In genomic region chr1:52045236-52045635, GRCh38 we compare ENCODE assay signal across 17 cellular contexts. TPM values are rescaled to one million over a fixed set of nuclear protein-coding genes. Genes with fewer than 3 reads are reported as not detected.
DNase-seq lines count a peak whose midpoint lies in the region; ATAC-seq and TF ChIP-seq lines count a peak whose summit lies in the region.
"Had no signal": no experiment of that assay in that cellular context is flagged by ENCODE, and none has a peak within 500 bp of the region (broad histone marks: within the 10 kb centered on the region; RNA-seq: fewer than 3 reads in every experiment).

No MANE protein-coding gene starts in this region.

- peaks cover 44% of the 10 kb centered on the region for H4K20me1 ChIP-seq in DND-41 (ENCODE audit: insufficient read depth, low read length)

- H3K4me3 ChIP-seq in DND-41 (ENCODE audit: low read depth in 1 of 2, low read length in 2 of 2) (no peak overlapping the region), HEK293 (ENCODE audit: low read depth, low read length) (no peak overlapping the region)
- H3K4me3 ChIP-seq: A549, GM12878 had no signal

- H3K27ac Mint-ChIP-seq in WTC11: 0 out of 2 replicates have a peak overlapping the region, but pooled peaks have one; percentile 80
- H3K27ac Mint-ChIP-seq: CD4-positive, alpha-beta memory T cell had no signal

- H3K79me2 ChIP-seq in DND-41 (ENCODE audit: insufficient read depth, low read length): peaks cover 95% of the 10 kb centered on the region

- no peak for ATAC-seq in DND-41 (ENCODE audit: insufficient read depth, low read depth)
- no peak for ATAC-seq in WTC11
- no peak for ATAC-seq in HG02981 (IDR thresholded peaks at IDR 0.05; ENCODE audit: unreplicated experiment)
- no peak for ATAC-seq in GM21786 (IDR thresholded peaks at IDR 0.05; ENCODE audit: unreplicated experiment)
- ATAC-seq: A549, GM12878 had no signal

- H3K9me3 Mint-ChIP-seq in WTC11: no peaks in the 10 kb centered on the region
- H3K9me3 Mint-ChIP-seq: CD4-positive, alpha-beta memory T cell had no signal

- no peak overlapping the region for H3K9ac ChIP-seq in DND-41 (ENCODE audit: low read depth, low read length)

- H3K4me2 ChIP-seq in DND-41 (ENCODE audit: insufficient read depth, low read length): 0 out of 2 replicates have a peak overlapping the region, but pooled peaks have one; percentile 13
- H3K4me2 ChIP-seq: A549 had no signal

- POLR2A ChIA-PET in HEK293 (lab: Yijun Ruan, JAX): no interaction called here
- POLR2A ChIA-PET in WTC11 (lab: Charles Lee): no interaction called here

- DNase-seq in DND-41 (no peak), WTC11 (ENCODE audit: low spot score) (no peak), NCI-H226 (no peak)
- DNase-seq: 8988T; C1 segment of cervical spinal cord; Caco-2; CD4-positive, alpha-beta memory T cell; DMS153; EL; GDM1; H7; HCEC 1CT had no signal

- H3K27ac ChIP-seq in DND-41 (ENCODE audit: low read length) (no peak overlapping the region), HEK293 (ENCODE audit: extremely low read depth, low read depth, low read length) (no peak overlapping the region)
- H3K27ac ChIP-seq: A549 had no signal

- no peak overlapping the region for H2AFZ ChIP-seq in DND-41 (ENCODE audit: low read depth, low read length)

- no peaks in the 10 kb centered on the region for H3K27me3 Mint-ChIP-seq in WTC11 (ENCODE audit: low read depth)
- H3K27me3 Mint-ChIP-seq: CD4-positive, alpha-beta memory T cell had no signal

- no peak overlapping the region for H3K4me3 Mint-ChIP-seq in WTC11
- H3K4me3 Mint-ChIP-seq: CD4-positive, alpha-beta memory T cell had no signal

- H3K4me1 ChIP-seq in DND-41 (ENCODE audit: insufficient read depth, low read length) (peaks cover 29% of the 10 kb centered on the region), HEK293 (ENCODE audit: control insufficient read depth, insufficient read depth, low read length) (no peaks in the 10 kb centered on the region)
- H3K4me1 ChIP-seq: A549, Caco-2 had no signal

- no peaks in the 10 kb centered on the region for H3K9me3 ChIP-seq in DND-41 (ENCODE audit: insufficient read depth, low read length, severe bottlenecking)
- H3K9me3 ChIP-seq in HEK293 (ENCODE audit: control insufficient read depth, insufficient read depth, low read depth, low read length): no peaks in the 10 kb centered on the region
- H3K9me3 ChIP-seq: A549, Caco-2 had no signal

- H3K27me3 ChIP-seq in DND-41 (ENCODE audit: insufficient read depth, low read length, poor library complexity): no peaks in the 10 kb centered on the region

- TF ChIP-seq CTCF in DND-41 (IDR thresholded peaks at IDR 0.05; ENCODE audit: borderline replicate concordance, extremely low read depth, low read length, poor library complexity, severe bottlenecking): no peak
- no peak for TF ChIP-seq CTCF in HEK293 (tag by site-specific recombination; IDR thresholded peaks at IDR 0.05)
- no peak for TF ChIP-seq CTCF in WTC11 (IDR thresholded peaks at IDR 0.05)

- H3K4me1 Mint-ChIP-seq in WTC11: no peaks in the 10 kb centered on the region

- H3K36me3 ChIP-seq in DND-41 (ENCODE audit: insufficient read depth, low read length) (peaks cover 71% of the 10 kb centered on the region), HEK293 (ENCODE audit: control insufficient read depth in 2 of 2, insufficient read depth in 1 of 2, low read length in 2 of 2) (peaks cover 6 to 13% of the 10 kb centered on the region in 2 experiments; a peak in 2 of 3 replicates)

- peaks cover 20% of the 10 kb centered on the region for H3K36me3 Mint-ChIP-seq in WTC11

- CTCF ChIA-PET in HEK293 (lab: Yijun Ruan, JAX) (no interaction called here), WTC11 (lab: Charles Lee) (no interaction called here)

TF ChIP-seq in HEK293, 187 proteins besides CTCF, POLR2A, EP300 and RAD21:
- TF ChIP-seq ZNF692 (tag by site-specific recombination; IDR thresholded peaks at IDR 0.05) (peak; percentile 82), ZNF548 (tag by site-specific recombination; IDR thresholded peaks at IDR 0.05) (peak; percentile 71; the same call in 1 of the 2 replicates), ZNF223 (tag by site-specific recombination; IDR thresholded peaks at IDR 0.05) (no peak), ZBTB20 (tag by site-specific recombination; IDR thresholded peaks at IDR 0.05) (no peak)
TF ChIP-seq in HEK293: peak in this region for 2.

TF ChIP-seq in WTC11, 78 proteins besides CTCF, POLR2A, EP300 and RAD21:
- no peak for TF ChIP-seq JUN (CRISPR knock-in tag; IDR thresholded peaks at IDR 0.05)
- no peak for TF ChIP-seq ZNF396 (CRISPR knock-in tag; IDR thresholded peaks at IDR 0.05; ENCODE audit: borderline replicate concordance)
- no peak for TF ChIP-seq AR (CRISPR knock-in tag; IDR thresholded peaks at IDR 0.05)
- TF ChIP-seq GRHL2 (CRISPR knock-in tag; IDR thresholded peaks at IDR 0.05; ENCODE audit: insufficient replicate concordance, severe bottlenecking): no peak
- TF ChIP-seq SOX15 (CRISPR knock-in tag; IDR thresholded peaks at IDR 0.05): no peak
- no peak for TF ChIP-seq ZBTB43 (CRISPR knock-in tag; IDR thresholded peaks at IDR 0.05)
- TF ChIP-seq AFF4 (CRISPR knock-in tag; IDR thresholded peaks at IDR 0.05; ENCODE audit: borderline replicate concordance): no peak

RNA-seq across cellular contexts. Expression of gene TXNDC12, which starts 9.8 kb away (rescaled TPM):
- total RNA-seq in WTC11 (2021): 80.6 to 89.2 TPM (median 80.9 TPM) in 3 replicates

RNA-seq across cellular contexts. Expression of gene BTF3L4, which starts 10.9 kb away (rescaled TPM):
- 74.7 to 89.4 TPM (median 79.0 TPM) in 3 replicates for total RNA-seq in WTC11 (2021)

RNA-seq across cellular contexts. Expression of gene KTI12, which starts 11.6 kb away (rescaled TPM):
- 9.4 to 10.1 TPM (median 9.9 TPM) in 3 replicates for total RNA-seq in WTC11 (2021)

RNA-seq across cellular contexts. Expression of gene RAB3B, which starts 54.7 kb away (rescaled TPM):
- total RNA-seq in WTC11 (2021): 33.7 to 36.9 TPM (median 34.1 TPM) in 3 replicates
